ENCODE assay signal across 1 cellular context in genomic region chr7:142629588-142630260, GRCh38.
TF ChIP-seq lines count a peak whose summit lies in the region.

No MANE protein-coding gene starts in this region.

TF ChIP-seq in SK-N-SH treated with all-trans-retinoic acid at 6 μM for 48 hours, 23 proteins besides CTCF, POLR2A, EP300 and RAD21 (continued from another document):
- TF ChIP-seq TSHZ2 (CRISPR knock-in tag; IDR thresholded peaks at IDR 0.05) (no peak), ZFP30 (CRISPR knock-in tag; IDR thresholded peaks at IDR 0.05) (no peak), SNAI2 (CRISPR knock-in tag; IDR thresholded peaks at IDR 0.05) (no peak), RARB (CRISPR knock-in tag; IDR thresholded peaks at IDR 0.05) (no peak), ARNTL (CRISPR knock-in tag; IDR thresholded peaks at IDR 0.05; ENCODE audit: borderline replicate concordance, low read depth) (no peak), PPARA (CRISPR knock-in tag; IDR thresholded peaks at IDR 0.05; ENCODE audit: borderline replicate concordance) (no peak), CSDC2 (CRISPR knock-in tag; IDR thresholded peaks at IDR 0.05) (no peak), PATZ1 (CRISPR knock-in tag; IDR thresholded peaks at IDR 0.05; ENCODE audit: borderline replicate concordance) (no peak), TOX (CRISPR knock-in tag; IDR thresholded peaks at IDR 0.05; ENCODE audit: borderline replicate concordance) (no peak), ISL1 (CRISPR knock-in tag; IDR thresholded peaks at IDR 0.05) (no peak), TCF4 (CRISPR knock-in tag; IDR thresholded peaks at IDR 0.05; ENCODE audit: borderline replicate concordance) (no peak), ZNF8 (CRISPR knock-in tag; IDR thresholded peaks at IDR 0.05) (no peak), ESRRG (CRISPR knock-in tag; IDR thresholded peaks at IDR 0.05) (no peak)
- TF ChIP-seq, protein P1, sequence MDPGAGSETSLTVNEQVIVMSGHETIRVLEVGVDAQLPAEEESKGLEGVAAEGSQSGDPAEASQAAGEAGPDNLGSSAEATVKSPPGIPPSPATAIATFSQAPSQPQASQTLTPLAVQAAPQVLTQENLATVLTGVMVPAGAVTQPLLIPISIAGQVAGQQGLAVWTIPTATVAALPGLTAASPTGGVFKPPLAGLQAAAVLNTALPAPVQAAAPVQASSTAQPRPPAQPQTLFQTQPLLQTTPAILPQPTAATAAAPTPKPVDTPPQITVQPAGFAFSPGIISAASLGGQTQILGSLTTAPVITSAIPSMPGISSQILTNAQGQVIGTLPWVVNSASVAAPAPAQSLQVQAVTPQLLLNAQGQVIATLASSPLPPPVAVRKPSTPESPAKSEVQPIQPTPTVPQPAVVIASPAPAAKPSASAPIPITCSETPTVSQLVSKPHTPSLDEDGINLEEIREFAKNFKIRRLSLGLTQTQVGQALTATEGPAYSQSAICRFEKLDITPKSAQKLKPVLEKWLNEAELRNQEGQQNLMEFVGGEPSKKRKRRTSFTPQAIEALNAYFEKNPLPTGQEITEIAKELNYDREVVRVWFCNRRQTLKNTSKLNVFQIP (CRISPR knock-in tag; IDR thresholded peaks at IDR 0.05; ENCODE audit: borderline replicate concordance, low read depth), result no peak
